ENCODE assay signal across 9 cellular contexts in the genomic region with DNA sequence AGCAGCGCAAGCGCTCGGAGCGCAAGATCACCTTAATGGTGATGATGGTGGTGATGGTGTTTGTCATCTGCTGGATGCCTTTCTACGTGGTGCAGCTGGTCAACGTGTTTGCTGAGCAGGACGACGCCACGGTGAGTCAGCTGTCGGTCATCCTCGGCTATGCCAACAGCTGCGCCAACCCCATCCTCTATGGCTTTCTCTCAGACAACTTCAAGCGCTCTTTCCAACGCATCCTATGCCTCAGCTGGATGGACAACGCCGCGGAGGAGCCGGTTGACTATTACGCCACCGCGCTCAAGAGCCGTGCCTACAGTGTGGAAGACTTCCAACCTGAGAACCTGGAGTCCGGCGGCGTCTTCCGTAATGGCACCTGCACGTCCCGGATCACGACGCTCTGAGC. TPM values are rescaled to one million over a fixed set of nuclear protein-coding genes. Genes with fewer than 3 reads are reported as not detected.
A peak's percentile ranks its signal among the peaks of the same experiment; 100 is the strongest.
DNase-seq lines count a peak whose midpoint lies in the region; ATAC-seq and TF ChIP-seq lines count a peak whose summit lies in the region.
"Had no signal": no experiment of that assay in that cellular context is flagged by ENCODE, and none has a peak within 500 bp of the region (broad histone marks: within the 10 kb centered on the region; RNA-seq: fewer than 3 reads in every experiment).

No MANE protein-coding gene starts in this region.

- no peak overlapping the region for H3K27ac Mint-ChIP-seq in CD4-positive, alpha-beta memory T cell
- H3K27ac Mint-ChIP-seq in progenitor cell of endocrine pancreas = no peak overlapping the region

- TF ChIP-seq CTCF in PC-3 (conservative IDR thresholded peaks at IDR 0.05; ENCODE audit: low read depth, low read length) (no peak), fibroblast of lung (conservative IDR thresholded peaks at IDR 0.05 in 1 of 2, IDR thresholded peaks at IDR 0.05 in 1 of 2; ENCODE audit: low read depth in 1 of 2, low read length in 2 of 2) (no peak), progenitor cell of endocrine pancreas (IDR thresholded peaks at IDR 0.05; ENCODE audit: unreplicated experiment) (no peak)

- H3K4me3 Mint-ChIP-seq in CD4-positive, alpha-beta memory T cell = peak overlapping the region in 5 of 8 donors; percentile 17 to 74 (median 67)
- peak overlapping the region; percentile 73 for H3K4me3 Mint-ChIP-seq in progenitor cell of endocrine pancreas (ENCODE audit: low read depth)

- no peaks in the 10 kb centered on the region for H3K36me3 Mint-ChIP-seq in CD4-positive, alpha-beta memory T cell
- no peaks in the 10 kb centered on the region for H3K36me3 Mint-ChIP-seq in progenitor cell of endocrine pancreas (ENCODE audit: insufficient read depth)

- no peak overlapping the region for H3K4me3 ChIP-seq in CD4-positive, alpha-beta memory T cell (ENCODE audit: low read length in 2 of 2)
- H3K4me3 ChIP-seq in PC-3 (ENCODE audit: low read length) (no peak overlapping the region), fibroblast of lung (replicated peaks in 1 of 4; ENCODE audit: control extremely low read depth in 1 of 4, insufficient read depth in 1 of 4, low read depth in 3 of 4, low read length in 4 of 4) (peak overlapping the region; percentile 46 to 71 (median 62))

- H3K9me2 ChIP-seq in PC-3 (replicated peaks; ENCODE audit: low read length) = no peaks in the 10 kb centered on the region

- peaks cover 10% of the 10 kb centered on the region for H3K4me1 ChIP-seq in CD4-positive, alpha-beta memory T cell (ENCODE audit: insufficient read depth, low read length)
- H3K4me1 ChIP-seq in PC-3 (ENCODE audit: insufficient read depth, low read length) (peaks cover 7% of the 10 kb centered on the region; the same call in 1 of the 2 replicates), fibroblast of lung (ENCODE audit: control insufficient read depth, extremely low read depth, insufficient read depth, low read length) (peaks cover 9% of the 10 kb centered on the region)

- H3K4me1 Mint-ChIP-seq in CD4-positive, alpha-beta memory T cell = peaks cover 22 to 41% (median 25%) of the 10 kb centered on the region in 4 donors
- peaks cover 26% of the 10 kb centered on the region for H3K4me1 Mint-ChIP-seq in progenitor cell of endocrine pancreas (ENCODE audit: low read depth)

- BruUV-seq in PC-3 (replicated peaks; lab: Mats Ljungman, UMichigan) = no TSS peak

- H3K9me3 ChIP-seq in CD4-positive, alpha-beta memory T cell (ENCODE audit: control insufficient read depth in 1 of 2, low read length in 2 of 2) = no peaks in the 10 kb centered on the region
- H3K9me3 ChIP-seq in PC-3 (ENCODE audit: low read length) = no peaks in the 10 kb centered on the region
- no peaks in the 10 kb centered on the region for H3K9me3 ChIP-seq in fibroblast of lung (ENCODE audit: control insufficient read depth, insufficient read depth, low read depth, low read length)

- intact Hi-C loops in CD4-positive, alpha-beta memory T cell (cut with micrococcal nuclease) = no loop called here
- intact Hi-C loops in PC-3 (cut with micrococcal nuclease) = no loop called here

- H3K36me3 ChIP-seq in CD4-positive, alpha-beta memory T cell (ENCODE audit: insufficient read depth, low read length) = no peaks in the 10 kb centered on the region
- H3K36me3 ChIP-seq in PC-3 (ENCODE audit: low read depth, low read length) = no peaks in the 10 kb centered on the region
- no peaks in the 10 kb centered on the region for H3K36me3 ChIP-seq in fibroblast of lung (ENCODE audit: control insufficient read depth, insufficient read depth, low read length)

- H3K27ac ChIP-seq in CD4-positive, alpha-beta memory T cell (ENCODE audit: low read depth, low read length) = no peak overlapping the region
- H3K27ac ChIP-seq in PC-3 (ENCODE audit: low read length) (no peak overlapping the region), fibroblast of lung (ENCODE audit: insufficient read depth, low read length) (peak overlapping the region; percentile 67)

- no peaks in the 10 kb centered on the region for H3K79me2 ChIP-seq in PC-3 (ENCODE audit: low read length)
- peaks cover 17% of the 10 kb centered on the region for H3K79me2 ChIP-seq in fibroblast of lung (ENCODE audit: control insufficient read depth, insufficient read depth, low read length)

- H2AFZ ChIP-seq in PC-3 (ENCODE audit: low read length) (no peak overlapping the region), fibroblast of lung (ENCODE audit: low read length) (peak overlapping the region; percentile 80)

- ATAC-seq in PC-3 (peak; percentile 61), HG03432 (IDR thresholded peaks at IDR 0.05; ENCODE audit: unreplicated experiment) (no peak), HG02678 (IDR thresholded peaks at IDR 0.05; ENCODE audit: unreplicated experiment) (no peak), HG03159 (IDR thresholded peaks at IDR 0.05; ENCODE audit: unreplicated experiment) (no peak)

- H4K20me1 ChIP-seq in PC-3 (ENCODE audit: low read length) (no peaks in the 10 kb centered on the region), fibroblast of lung (ENCODE audit: control insufficient read depth, extremely low read depth, insufficient read depth, low read length) (no peaks in the 10 kb centered on the region)

- H3K9ac ChIP-seq in PC-3 (ENCODE audit: low read length) (no peak overlapping the region), fibroblast of lung (ENCODE audit: insufficient read depth, low read length) (peak overlapping the region; percentile 65)

- DNase-seq in CD4-positive, alpha-beta memory T cell = no peak
- DNase-seq in PC-3 (peak; percentile 71), fibroblast of lung (ENCODE audit: low read depth in 2 of 2) (peak; percentile 50 to 65), progenitor cell of endocrine pancreas (ENCODE audit: low spot score, unreplicated experiment) (no peak), foreskin melanocyte (no peak)
- DNase-seq: activated CD4-positive, CD25-positive, alpha-beta regulatory T cell treated with anti-CD3 and anti-CD28 coated beads, Interleukin-2, amount 50 U/mL, for 72 hours had no signal

- H3K4me2 ChIP-seq in PC-3 (ENCODE audit: low read length) (no peak overlapping the region), fibroblast of lung (ENCODE audit: extremely low read depth, insufficient read depth, low read length) (peak overlapping the region; percentile 65)

- CTCF ChIA-PET in CD4-positive, alpha-beta memory T cell (lab: Charles Lee; ENCODE audit: partially characterized antibody) = no interaction called here
- CTCF ChIA-PET in PC-3 (lab: Charles Lee) = no interaction called here

- peaks cover 49 to 55% of the 10 kb centered on the region in 2 donors for H3K27me3 Mint-ChIP-seq in CD4-positive, alpha-beta memory T cell
- H3K27me3 Mint-ChIP-seq in progenitor cell of endocrine pancreas = peaks cover 77% of the 10 kb centered on the region

- POLR2A ChIA-PET in CD4-positive, alpha-beta memory T cell (lab: Charles Lee; ENCODE audit: partially characterized antibody) = no interaction called here
- POLR2A ChIA-PET in PC-3 (lab: Charles Lee; ENCODE audit: unreplicated experiment) = no interaction called here

- peaks cover 0 to 10% (median 4%) of the 10 kb centered on the region in 8 donors for H3K9me3 Mint-ChIP-seq in CD4-positive, alpha-beta memory T cell
- H3K9me3 Mint-ChIP-seq in progenitor cell of endocrine pancreas (ENCODE audit: low read depth) = peaks cover 3% of the 10 kb centered on the region

- H3F3A ChIP-seq in PC-3 (ENCODE audit: low read length, unreplicated experiment) = no peaks in the 10 kb centered on the region

- peaks cover 4% of the 10 kb centered on the region for H3K27me3 ChIP-seq in CD4-positive, alpha-beta memory T cell (ENCODE audit: insufficient read depth, low read length)
- H3K27me3 ChIP-seq in PC-3 (ENCODE audit: low read length) (peaks cover 51% of the 10 kb centered on the region), fibroblast of lung (ENCODE audit: control insufficient read depth, insufficient read depth, low read length) (no peaks in the 10 kb centered on the region)

RNA-seq across cellular contexts. Expression of a gene that starts 2.5 kb away (rescaled TPM):
- total RNA-seq in CD4-positive, alpha-beta memory T cell = not detected
- not detected for polyA plus RNA-seq in CD4-positive, alpha-beta memory T cell
- total RNA-seq in PC-3 (2014; rRNA removed) = 0.07 and 0.23 TPM in 2 replicates
- 1.8 and 3.0 TPM in 2 replicates for total RNA-seq in fibroblast of lung
- 7.8 and 10.5 TPM in 2 replicates for polyA plus RNA-seq in fibroblast of lung
- 6.7 and 9.1 TPM in 2 replicates for polyA plus RNA-seq in fibroblast of lung (2012)
- 13.5 and 19.0 TPM in 2 replicates for polyA minus RNA-seq in fibroblast of lung (ENCODE audit: low replicate concordance)
- total RNA-seq in progenitor cell of endocrine pancreas = 4.0 and 4.4 TPM in 2 replicates

RNA-seq across cellular contexts. Expression of a gene that starts 45.7 kb away (rescaled TPM):
- total RNA-seq in CD4-positive, alpha-beta memory T cell = not detected
- not detected for polyA plus RNA-seq in CD4-positive, alpha-beta memory T cell
- total RNA-seq in PC-3 (2014; rRNA removed) (not detected in 2 replicates), fibroblast of lung (2.6 and 5.3 TPM in 2 replicates), progenitor cell of endocrine pancreas (0.17 and 0.24 TPM in 2 replicates)
- polyA plus RNA-seq in fibroblast of lung = 3.9 and 8.3 TPM in 2 replicates
- 4.1 and 8.8 TPM in 2 replicates for polyA plus RNA-seq in fibroblast of lung (2012)
- 1.7 and 6.5 TPM in 2 replicates for polyA minus RNA-seq in fibroblast of lung (ENCODE audit: low replicate concordance)

Comparison
In these comparisons a context has a peak if more than half of its experiments do, and no peak if none do; other contexts are left out.
1. DNase-seq: peak in PC-3 (single experiment) and fibroblast of lung (2 of 2); none in CD4-positive, alpha-beta memory T cell (0 of 5), progenitor cell of endocrine pancreas (single experiment) and foreskin melanocyte (single experiment).
2. H3K4me3 ChIP-seq: peak in fibroblast of lung (4 of 4); none in CD4-positive, alpha-beta memory T cell (0 of 2) and PC-3 (single experiment).